Comparison of ENCODE assay signal across 37 cellular contexts in the genomic region with DNA sequence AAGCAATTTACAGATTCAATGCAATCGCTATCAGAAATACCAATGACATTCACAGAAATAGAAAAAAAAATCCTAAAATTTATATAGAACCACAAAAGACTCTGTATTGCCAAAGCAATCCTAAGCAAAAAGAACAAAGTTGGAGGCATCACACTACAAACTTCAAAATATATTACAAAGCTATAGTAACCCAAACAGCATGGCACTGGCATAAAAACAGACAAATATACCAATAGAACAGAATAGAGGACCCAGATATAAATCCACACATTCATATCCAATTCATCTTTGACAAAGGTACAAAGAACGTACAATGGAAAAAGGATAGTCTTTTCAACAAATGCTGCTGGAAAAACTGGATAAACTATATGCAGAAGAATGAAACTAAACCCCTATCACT. TPM values are rescaled to one million over a fixed set of nuclear protein-coding genes. Genes with fewer than 3 reads are reported as not detected.
"Had no signal": no experiment of that assay in that cellular context is flagged by ENCODE, and none has a peak within 500 bp of the region (broad histone marks: within the 10 kb centered on the region; RNA-seq: fewer than 3 reads in every experiment).

No MANE protein-coding gene starts in this region.

- DNase-seq: activated B cell treated with CpG ODN at 0.5 μM for 24 hours; activated CD4-positive, alpha-beta memory T cell treated with anti-CD3 and anti-CD28 coated beads for 36 hours; activated CD4-positive, alpha-beta T cell treated with anti-CD3 and anti-CD28 coated beads for 4 hours; activated CD4-positive, alpha-beta T cell treated with anti-CD3 and anti-CD28 coated beads, Interleukin-2, amount 10 ng/mL, durations not matched to agents 24 days and 14 days; activated CD4-positive, alpha-beta T cell treated with anti-CD3 and anti-CD28 coated beads, Interleukin-2, amount 50 U/mL, for 1 hour; activated CD4-positive, alpha-beta T cell treated with anti-CD3 and anti-CD28 coated beads, Interleukin-2, amount 50 U/mL, for 4 hours; activated CD4-positive, CD25-positive, alpha-beta regulatory T cell treated with anti-CD3 and anti-CD28 coated beads, Interleukin-2, amount 50 U/mL, for 72 hours; activated CD8-positive, alpha-beta memory T cell treated with anti-CD3 and anti-CD28 coated beads, Interleukin-2, amount 50 U/mL, for 4 hours; activated CD8-positive, alpha-beta T cell treated with anti-CD3 and anti-CD28 coated beads for 36 hours; activated effector memory CD4-positive, alpha-beta T cell treated with anti-CD3 and anti-CD28 coated beads, Interleukin-2, amount 50 U/mL, for 16 hours; activated gamma-delta T cell treated with Interleukin-2 at 50 U/mL for 16 hours; activated naive CD4-positive, alpha-beta T cell; activated naive CD4-positive, alpha-beta T cell treated with anti-CD3 and anti-CD28 coated beads for 36 hours; activated naive CD4-positive, alpha-beta T cell treated with anti-CD3 and anti-CD28 coated beads, Interleukin-2, amount 50 U/mL, for 16 hours; activated naive CD8-positive, alpha-beta T cell treated with anti-CD3 and anti-CD28 coated beads for 36 hours; activated T-cell treated with anti-CD3 and anti-CD28 coated beads for 4 hours; activated T-cell treated with anti-CD3 and anti-CD28 coated beads, Interleukin-2, amount 50 U/mL, for 1 hour; activated T-cell treated with anti-CD3 and anti-CD28 coated beads, Interleukin-2, amount 50 U/mL, for 4 hours; activated T-cell treated with anti-CD3 and anti-CD28 coated beads, Interleukin-2, amount 50 U/mL, for 72 hours; adrenal gland; amniotic stem cell; aorta; body of pancreas; brain microvascular endothelial cell; central memory CD4-positive, alpha-beta T cell; T-helper 2 cell; T-helper 9 cell had no signal

- ATAC-seq: activated CD8-positive, alpha-beta T cell treated with anti-CD3 and anti-CD28 coated beads for 36 hours; activated naive CD4-positive, alpha-beta T cell treated with anti-CD3 and anti-CD28 coated beads, Interleukin-2, amount 50 U/mL, for 72 hours; activated T-cell treated with anti-CD3 and anti-CD28 coated beads, Interleukin-2, amount 50 U/mL, for 4 hours; activated T-cell treated with anti-CD3 and anti-CD28 coated beads, Interleukin-2, amount 50 U/mL, for 72 hours; activated T-helper 17 cell treated with anti-CD3 and anti-CD28 coated beads, Interleukin-2, amount 50 U/mL, for 72 hours; body of pancreas had no signal

- H3K27me3 ChIP-seq: adrenal gland, body of pancreas, brain microvascular endothelial cell, breast epithelium had no signal

- H3K4me1 Mint-ChIP-seq: activated CD4-positive, alpha-beta T cell treated with anti-CD3 and anti-CD28 coated beads, Interleukin-2, amount 10 ng/mL, durations not matched to agents 24 days and 14 days; activated naive CD8-positive, alpha-beta T cell treated with anti-CD3 and anti-CD28 coated beads for 36 hours; activated T-helper 17 cell treated with anti-CD3 and anti-CD28 coated beads, Interleukin-2, amount 50 U/mL, for 72 hours had no signal

- H3K9me3 ChIP-seq: breast epithelium had no signal

- H3K9me3 Mint-ChIP-seq: activated B cell treated with CpG ODN at 0.5 μM for 24 hours; activated naive CD8-positive, alpha-beta T cell treated with anti-CD3 and anti-CD28 coated beads for 36 hours; activated T-helper 17 cell treated with anti-CD3 and anti-CD28 coated beads, Interleukin-2, amount 50 U/mL, for 72 hours; T-helper 2 cell treated with Interferon-gamma antibody and Interleukin-4, amounts not matched to agents 5 μg/mL and 100 μg/mL, for 36 hours had no signal

- H3K27ac Mint-ChIP-seq: activated B cell treated with CpG ODN at 0.5 μM for 24 hours; activated CD4-positive, alpha-beta memory T cell treated with anti-CD3 and anti-CD28 coated beads for 36 hours; activated CD4-positive, alpha-beta T cell treated with anti-CD3 and anti-CD28 coated beads, Interleukin-2, amount 10 ng/mL, durations not matched to agents 24 days and 14 days; activated CD8-positive, alpha-beta T cell treated with anti-CD3 and anti-CD28 coated beads for 36 hours; activated naive CD4-positive, alpha-beta T cell treated with anti-CD3 and anti-CD28 coated beads for 36 hours; activated naive CD4-positive, alpha-beta T cell treated with anti-CD3 and anti-CD28 coated beads, Interleukin-2, amount 50 U/mL, for 72 hours; activated naive CD8-positive, alpha-beta T cell treated with anti-CD3 and anti-CD28 coated beads for 36 hours; activated T-cell treated with anti-CD3 and anti-CD28 coated beads, Interleukin-2, amount 50 U/mL, for 72 hours; activated T-helper 1 cell treated with anti-CD3 and anti-CD28 coated beads, Interleukin-12 subunit alpha, Interleukin-12 subunit beta, Interleukin-2, Interleukin-4 antibody, amounts not matched to agents 30 ng/mL and 10 ng/mL and 1 ng/mL, durations not matched to agents 14 hours and 24 hours and 36 hours; activated T-helper 17 cell treated with anti-CD3 and anti-CD28 coated beads, Interleukin-2, amount 50 U/mL, for 72 hours; T-helper 2 cell treated with Interferon-gamma antibody and Interleukin-4, amounts not matched to agents 5 μg/mL and 100 μg/mL, for 36 hours had no signal

- H3K4me3 ChIP-seq: adrenal gland, body of pancreas, breast epithelium had no signal

- FAIRE-seq: astrocyte, colon, TTC549 had no signal

- H3K36me3 Mint-ChIP-seq: activated CD4-positive, alpha-beta memory T cell treated with anti-CD3 and anti-CD28 coated beads for 36 hours; activated naive CD4-positive, alpha-beta T cell treated with anti-CD3 and anti-CD28 coated beads, Interleukin-2, amount 50 U/mL, for 72 hours; activated naive CD8-positive, alpha-beta T cell treated with anti-CD3 and anti-CD28 coated beads for 36 hours had no signal

- H3K27me3 Mint-ChIP-seq: activated B cell treated with CpG ODN at 0.5 μM for 24 hours; activated CD4-positive, alpha-beta memory T cell treated with anti-CD3 and anti-CD28 coated beads for 36 hours; activated T-helper 17 cell treated with anti-CD3 and anti-CD28 coated beads, Interleukin-2, amount 50 U/mL, for 72 hours had no signal

- H3K27ac ChIP-seq: adrenal gland, body of pancreas, brain microvascular endothelial cell, breast epithelium, VCaP had no signal

- H3K4me1 ChIP-seq: adrenal gland, body of pancreas, breast epithelium had no signal

- H3K4me3 Mint-ChIP-seq: activated B cell treated with CpG ODN at 0.5 μM for 24 hours; activated CD4-positive, alpha-beta memory T cell treated with anti-CD3 and anti-CD28 coated beads for 36 hours; activated CD4-positive, alpha-beta T cell treated with anti-CD3 and anti-CD28 coated beads, Interleukin-2, amount 10 ng/mL, durations not matched to agents 24 days and 14 days; activated CD8-positive, alpha-beta T cell treated with anti-CD3 and anti-CD28 coated beads for 36 hours; activated naive CD4-positive, alpha-beta T cell treated with anti-CD3 and anti-CD28 coated beads for 36 hours; activated naive CD8-positive, alpha-beta T cell treated with anti-CD3 and anti-CD28 coated beads for 36 hours; activated T-cell treated with anti-CD3 and anti-CD28 coated beads, Interleukin-2, amount 50 U/mL, for 4 hours; activated T-cell treated with anti-CD3 and anti-CD28 coated beads, Interleukin-2, amount 50 U/mL, for 72 hours; activated T-helper 1 cell treated with anti-CD3 and anti-CD28 coated beads, Interleukin-12 subunit alpha, Interleukin-12 subunit beta, Interleukin-2, Interleukin-4 antibody, amounts not matched to agents 30 ng/mL and 10 ng/mL and 1 ng/mL, durations not matched to agents 14 hours and 24 hours and 36 hours; activated T-helper 17 cell treated with anti-CD3 and anti-CD28 coated beads, Interleukin-2, amount 50 U/mL, for 72 hours; T-helper 2 cell treated with Interferon-gamma antibody and Interleukin-4, amounts not matched to agents 5 μg/mL and 100 μg/mL, for 36 hours had no signal

- H3K36me3 ChIP-seq: adrenal gland, brain microvascular endothelial cell, breast epithelium had no signal

RNA-seq across cellular contexts. Expression of gene TUBB1, which starts 49.8 kb away (rescaled TPM):
- total RNA-seq: activated CD4-positive, alpha-beta memory T cell treated with anti-CD3 and anti-CD28 coated beads for 36 hours; activated CD4-positive, alpha-beta T cell treated with anti-CD3 and anti-CD28 coated beads, Interleukin-2, amount 10 ng/mL, durations not matched to agents 24 days and 14 days; activated CD8-positive, alpha-beta memory T cell treated with anti-CD3 and anti-CD28 coated beads for 36 hours; activated CD8-positive, alpha-beta T cell treated with anti-CD3 and anti-CD28 coated beads for 36 hours; activated naive CD4-positive, alpha-beta T cell treated with anti-CD3 and anti-CD28 coated beads for 36 hours; activated naive CD8-positive, alpha-beta T cell treated with anti-CD3 and anti-CD28 coated beads for 36 hours; activated T-cell treated with anti-CD3 and anti-CD28 coated beads, Interleukin-2, amount 50 U/mL, for 4 hours; activated T-cell treated with anti-CD3 and anti-CD28 coated beads, Interleukin-2, amount 50 U/mL, for 72 hours; activated T-helper 1 cell treated with anti-CD3 and anti-CD28 coated beads, Interleukin-12 subunit alpha, Interleukin-12 subunit beta, Interleukin-2, Interleukin-4 antibody, amounts not matched to agents 30 ng/mL and 10 ng/mL and 1 ng/mL, durations not matched to agents 14 hours and 24 hours and 36 hours; astrocyte; body of pancreas had no signal
- polyA plus RNA-seq: aorta had no signal
